ENCODE assay signal across 16 cellular contexts in the genomic region with DNA sequence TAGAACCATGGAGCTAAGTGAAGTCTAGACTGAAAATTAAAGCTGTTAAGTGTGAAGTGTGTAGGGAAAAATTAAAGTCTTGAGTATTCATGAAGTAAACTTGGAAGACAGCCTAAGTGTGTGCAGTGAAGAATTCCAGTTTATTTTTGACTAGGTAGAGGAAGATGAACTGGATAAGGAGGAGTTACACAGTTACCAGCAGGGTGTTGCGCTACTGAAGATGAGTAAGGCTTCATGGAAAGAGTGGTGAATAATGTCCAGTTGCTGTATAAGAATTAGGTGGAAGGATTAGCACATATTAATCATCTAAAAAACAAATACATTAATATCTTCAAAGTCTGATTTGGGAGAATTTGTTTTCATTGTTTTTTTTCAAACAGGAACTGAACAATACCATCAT. TPM values are rescaled to one million over a fixed set of nuclear protein-coding genes. Genes with fewer than 3 reads are reported as not detected.
DNase-seq lines count a peak whose midpoint lies in the region; ATAC-seq, FAIRE-seq and TF ChIP-seq lines count a peak whose summit lies in the region.
"Had no signal": no experiment of that assay in that cellular context is flagged by ENCODE, and none has a peak within 500 bp of the region (broad histone marks: within the 10 kb centered on the region; RNA-seq: fewer than 3 reads in every experiment).

No MANE protein-coding gene starts in this region.

- H3K27me3 ChIP-seq in CD8-positive, alpha-beta T cell (ENCODE audit: insufficient read depth, low read length) = no peaks in the 10 kb centered on the region
- H3K27me3 ChIP-seq in bronchial epithelial cell (ENCODE audit: control insufficient read depth, insufficient read depth, low read length) = no peaks in the 10 kb centered on the region
- H3K27me3 ChIP-seq: transverse colon had no signal

- H3K9me3 Mint-ChIP-seq in CD8-positive, alpha-beta T cell = no peaks in the 10 kb centered on the region
- H3K9me3 Mint-ChIP-seq in HFFc6 = no peaks in the 10 kb centered on the region
- H3K9me3 Mint-ChIP-seq in naive thymus-derived CD8-positive, alpha-beta T cell = peaks cover 0 to 4% (median 0%) of the 10 kb centered on the region in 9 donors

- ATAC-seq in CD8-positive, alpha-beta T cell = no peak
- ATAC-seq in naive thymus-derived CD8-positive, alpha-beta T cell = no peak
- no peak for ATAC-seq in HG02642 (IDR thresholded peaks at IDR 0.05; ENCODE audit: poor library complexity, unreplicated experiment)
- ATAC-seq in HG02571 (IDR thresholded peaks at IDR 0.05; ENCODE audit: unreplicated experiment) = no peak

- no peak overlapping the region for H3K4me3 ChIP-seq in CD8-positive, alpha-beta T cell (ENCODE audit: low read depth, low read length)
- no peak overlapping the region for H3K4me3 ChIP-seq in bronchial epithelial cell (ENCODE audit: low read depth, low read length)
- H3K4me3 ChIP-seq: transverse colon had no signal

- H3K36me3 ChIP-seq in CD8-positive, alpha-beta T cell (ENCODE audit: insufficient read depth, low read length) = no peaks in the 10 kb centered on the region
- H3K36me3 ChIP-seq in bronchial epithelial cell (ENCODE audit: control insufficient read depth, insufficient read depth, low read length) = no peaks in the 10 kb centered on the region
- H3K36me3 ChIP-seq: transverse colon had no signal

- H3K27me3 Mint-ChIP-seq in CD8-positive, alpha-beta T cell (ENCODE audit: low read depth) = no peaks in the 10 kb centered on the region
- no peaks in the 10 kb centered on the region; the same call in 1 of the 2 replicates for H3K27me3 Mint-ChIP-seq in HFFc6 (ENCODE audit: insufficient read depth)
- no peaks in the 10 kb centered on the region for H3K27me3 Mint-ChIP-seq in naive thymus-derived CD8-positive, alpha-beta T cell

- intact Hi-C loops in CD8-positive, alpha-beta T cell (cut with DNase I, micrococcal nuclease) = loop anchor here in 1 of 2 experiments (10.0 kb wide), 1 partner anchor 1750 kb away; the partner anchor contains the start of gene RIOK2

- no peak for FAIRE-seq in bronchial epithelial cell (lab: Jason Lieb, UNC)
- FAIRE-seq: small intestine had no signal

- H3K36me3 Mint-ChIP-seq in CD8-positive, alpha-beta T cell = peaks cover 18% of the 10 kb centered on the region
- H3K36me3 Mint-ChIP-seq in HFFc6 (ENCODE audit: low read depth) = no peaks in the 10 kb centered on the region
- peaks cover 0 to 20% (median 5%) of the 10 kb centered on the region in 3 donors for H3K36me3 Mint-ChIP-seq in naive thymus-derived CD8-positive, alpha-beta T cell

- CTCF ChIA-PET in CD8-positive, alpha-beta T cell (lab: Charles Lee) = interaction anchor here (1.3 kb wide), 1 partner anchor 92 kb away, joined by 3 read pairs; no protein-coding TSS in a partner anchor

- TF ChIP-seq CTCF in CD8-positive, alpha-beta T cell (IDR thresholded peaks at IDR 0.05) = no peak
- TF ChIP-seq CTCF in HFFc6 (IDR thresholded peaks at IDR 0.05) (no peak), bronchial epithelial cell (IDR thresholded peaks at IDR 0.05; ENCODE audit: insufficient read depth, low read length, severe bottlenecking) (no peak), GM20000 (IDR thresholded peaks at IDR 0.05; ENCODE audit: extremely low read depth, missing control alignments) (no peak)

- H3K27ac Mint-ChIP-seq in CD8-positive, alpha-beta T cell = peak overlapping the region; percentile 95
- no peak overlapping the region for H3K27ac Mint-ChIP-seq in HFFc6
- peak overlapping the region; percentile 50 to 100 (median 100) for H3K27ac Mint-ChIP-seq in naive thymus-derived CD8-positive, alpha-beta T cell

- H3K4me1 Mint-ChIP-seq in CD8-positive, alpha-beta T cell (ENCODE audit: low read depth) = peaks cover 79% of the 10 kb centered on the region
- H3K4me1 Mint-ChIP-seq in HFFc6 (ENCODE audit: low read depth) = peaks cover 50% of the 10 kb centered on the region
- H3K4me1 Mint-ChIP-seq in naive thymus-derived CD8-positive, alpha-beta T cell = peaks cover 21 to 82% (median 73%) of the 10 kb centered on the region in 4 donors

- POLR2A ChIA-PET in CD8-positive, alpha-beta T cell (lab: Charles Lee) = interaction anchor here (1.6 kb wide), 1 partner anchor 94 kb away, joined by 3 read pairs; no protein-coding TSS in a partner anchor
- POLR2A ChIA-PET in naive thymus-derived CD8-positive, alpha-beta T cell (lab: Charles Lee) = interaction anchor here (0.7 to 1.6 kb wide), 5 partner anchors 7 to 1599 kb away, joined by 3 to 8 read pairs (median 4); no protein-coding TSS in a partner anchor

- peaks cover 54% of the 10 kb centered on the region for H3K4me1 ChIP-seq in CD8-positive, alpha-beta T cell (ENCODE audit: insufficient read depth, low read length)

- no peak overlapping the region for H3K4me3 Mint-ChIP-seq in CD8-positive, alpha-beta T cell
- no peak overlapping the region for H3K4me3 Mint-ChIP-seq in HFFc6
- H3K4me3 Mint-ChIP-seq in naive thymus-derived CD8-positive, alpha-beta T cell = peak overlapping the region in 1 of 10 donors; percentile 15

- peak overlapping the region; percentile 5 for H3K27ac ChIP-seq in CD8-positive, alpha-beta T cell (ENCODE audit: low read depth, low read length)

- H3K9me3 ChIP-seq in CD8-positive, alpha-beta T cell (ENCODE audit: low read length) = no peaks in the 10 kb centered on the region
- H3K9me3 ChIP-seq: transverse colon had no signal

- DNase-seq in CD8-positive, alpha-beta T cell = no peak
- DNase-seq in HFFc6 = peak; percentile 9
- DNase-seq in bronchial epithelial cell (ENCODE audit: low read depth) = peak; percentile 74
- DNase-seq in naive thymus-derived CD8-positive, alpha-beta T cell = no peak
- DNase-seq in NCI-H526 (lab: John Stamatoyannopoulos, UW) = no peak
- DNase-seq in GM20000 (ENCODE audit: low spot score) = no peak
- DNase-seq: activated CD4-positive, alpha-beta T cell treated with anti-CD3 and anti-CD28 coated beads for 1 hour; activated gamma-delta T cell; COR-L47; cortex of kidney; Karpas-422; NCI-H2107; small intestine; transverse colon had no signal

RNA-seq across cellular contexts. Expression of gene CHD1, which starts 5.8 kb away (rescaled TPM):
- 100 to 1,000 TPM; 319 to 327 TPM for total RNA-seq in CD8-positive, alpha-beta T cell
- total RNA-seq in HFFc6 (2021; fragmentation: NEBNext Ultra II Directional; extraction: Animal tissue kit (Norgen Biotek cat#: 25700)) = 10 to 100 TPM; 18.1 to 25.0 (median 20.8) TPM
- total RNA-seq in bronchial epithelial cell = 42.0 and 50.5 TPM in 2 replicates
- total RNA-seq in naive thymus-derived CD8-positive, alpha-beta T cell = 10 to 100 TPM; 89.2 to 97.5 TPM
- 1 to 10 TPM; 8.6 to 9.4 (median 9.0) TPM for polyA plus RNA-seq in naive thymus-derived CD8-positive, alpha-beta T cell

Comparison
In these comparisons a context has a peak if more than half of its experiments do, and no peak if none do; other contexts are left out.
1. DNase-seq: peak in HFFc6 (single experiment) and bronchial epithelial cell (single experiment); none in CD8-positive, alpha-beta T cell (0 of 7), naive thymus-derived CD8-positive, alpha-beta T cell (0 of 10), NCI-H526 (0 of 2) and GM20000 (single experiment).